8 cellular contexts compared by ENCODE assay signal in genomic region chr11:62552931-62553838, GRCh38. TPM values are rescaled to one million over a fixed set of nuclear protein-coding genes. Genes with fewer than 3 reads are reported as not detected.
DNase-seq lines count a peak whose midpoint lies in the region; ATAC-seq and TF ChIP-seq lines count a peak whose summit lies in the region.

No MANE protein-coding gene starts in this region.

- H3K9me3 ChIP-seq in esophagus (ENCODE audit: control insufficient read depth in 2 of 2, insufficient read depth in 1 of 2, low read depth in 1 of 2, low read length in 1 of 2), result no peaks in the 10 kb centered on the region

- TF ChIP-seq CTCF in Calu3 (IDR thresholded peaks at IDR 0.05; ENCODE audit: unreplicated experiment) (no peak), NB4 (IDR thresholded peaks at IDR 0.05; ENCODE audit: low read depth, low read length) (no peak)
- TF ChIP-seq CTCF in activated CD8-positive, alpha-beta T cell treated with anti-CD3 and anti-CD28 coated beads for 36 hours (IDR thresholded peaks at IDR 0.05), result no peak

- peak; percentile 87 for DNase-seq in Calu3
- peak; percentile 90 for DNase-seq in NB4 (ENCODE audit: low read depth)
- DNase-seq in activated CD8-positive, alpha-beta T cell treated with anti-CD3 and anti-CD28 coated beads for 36 hours, result peak; percentile 54
- no peak for DNase-seq in naive B cell
- DNase-seq in NCI-H2107 (lab: John Stamatoyannopoulos, UW), result no peak
- DNase-seq in NCI-H2081 (lab: John Stamatoyannopoulos, UW), result no peak

- peaks cover 9 to 47% of the 10 kb centered on the region in 2 donors for H3K4me1 ChIP-seq in esophagus (ENCODE audit: control insufficient read depth in 2 of 2, insufficient read depth in 2 of 2, low read length in 1 of 2)

- POLR2A ChIA-PET in activated CD8-positive, alpha-beta T cell treated with anti-CD3 and anti-CD28 coated beads for 36 hours (lab: Charles Lee), result interaction anchor here (0.7 to 14.2 kb wide), 11 partner anchors 8 to 302 kb away, joined by 3 to 156 read pairs (median 4); partner anchors contain the start of genes BSCL2, C11orf98, CSKMT and EEF1G

- ATAC-seq in activated CD8-positive, alpha-beta T cell treated with anti-CD3 and anti-CD28 coated beads for 36 hours, result peak; percentile 6
- ATAC-seq in naive B cell (ENCODE audit: low read depth in 2 of 2) (peak; percentile 4 to 6), GM19397 (IDR thresholded peaks at IDR 0.05; ENCODE audit: unreplicated experiment) (no peak)

- H3K27me3 Mint-ChIP-seq in Calu3 (ENCODE audit: unreplicated experiment) (no peaks in the 10 kb centered on the region), naive B cell (peaks cover 0 to 4% (median 0%) of the 10 kb centered on the region in 3 donors)
- H3K27me3 Mint-ChIP-seq in activated CD8-positive, alpha-beta T cell treated with anti-CD3 and anti-CD28 coated beads for 36 hours, result no peaks in the 10 kb centered on the region

- TSS peak; percentile 75 for BruUV-seq in Calu3 (replicated peaks; lab: Mats Ljungman, UMichigan)

- H3K4me1 Mint-ChIP-seq in Calu3 (ENCODE audit: low read depth, unreplicated experiment) (peaks cover 75% of the 10 kb centered on the region), naive B cell (peaks cover 65 to 82% (median 82%) of the 10 kb centered on the region in 3 donors)
- H3K4me1 Mint-ChIP-seq in activated CD8-positive, alpha-beta T cell treated with anti-CD3 and anti-CD28 coated beads for 36 hours (ENCODE audit: low read depth), result peaks cover 77% of the 10 kb centered on the region

- TF ChIP-seq POLR2A in NB4 (IDR thresholded peaks at IDR 0.05; ENCODE audit: extremely low read depth, insufficient read length), result no peak

- H3K4me3 ChIP-seq in NB4 (ENCODE audit: low read depth, low read length) (peak overlapping the region; percentile 29), esophagus (ENCODE audit: low read depth in 1 of 2, low read length in 2 of 2) (peak overlapping the region in 1 of 2 donors; percentile 26)

- CTCF ChIA-PET in Calu3 (lab: Charles Lee), result interaction anchor here (0.8 to 2.0 kb wide), 7 partner anchors 9 to 128 kb away, joined by 3 to 24 read pairs (median 4); partner anchors contain the start of genes INTS5 and TUT1
- CTCF ChIA-PET in activated CD8-positive, alpha-beta T cell treated with anti-CD3 and anti-CD28 coated beads for 36 hours (lab: Charles Lee), result interaction anchor here (1.0 to 8.1 kb wide), 5 partner anchors 10 to 158 kb away, joined by 4 to 97 read pairs (median 4); no protein-coding TSS in a partner anchor

- no peaks in the 10 kb centered on the region for H3K9me3 Mint-ChIP-seq in Calu3 (ENCODE audit: low read depth, unreplicated experiment)
- no peaks in the 10 kb centered on the region for H3K9me3 Mint-ChIP-seq in activated CD8-positive, alpha-beta T cell treated with anti-CD3 and anti-CD28 coated beads for 36 hours
- no peaks in the 10 kb centered on the region for H3K9me3 Mint-ChIP-seq in naive B cell

- H3K36me3 Mint-ChIP-seq in Calu3 (ENCODE audit: insufficient read depth, unreplicated experiment) (peaks cover 72% of the 10 kb centered on the region), naive B cell (no peaks in the 10 kb centered on the region)
- H3K36me3 Mint-ChIP-seq in activated CD8-positive, alpha-beta T cell treated with anti-CD3 and anti-CD28 coated beads for 36 hours (ENCODE audit: low read depth), result peaks cover 19% of the 10 kb centered on the region

- H3K27ac Mint-ChIP-seq in Calu3 (ENCODE audit: unreplicated experiment), result peak overlapping the region; percentile 98
- peak overlapping the region; percentile 85 for H3K27ac Mint-ChIP-seq in activated CD8-positive, alpha-beta T cell treated with anti-CD3 and anti-CD28 coated beads for 36 hours
- H3K27ac Mint-ChIP-seq in naive B cell, result peak overlapping the region; percentile 99 to 100 (median 99)

- WGBS in esophagus, 2 donors, result 5 to 10% methylated on average over 15 to 16 of the region's 16 CpGs

- H3K4me3 Mint-ChIP-seq in Calu3 (ENCODE audit: low read depth, unreplicated experiment) (peak overlapping the region; percentile 54), naive B cell (peak overlapping the region; percentile 52 to 88 (median 82))
- no peak overlapping the region for H3K4me3 Mint-ChIP-seq in activated CD8-positive, alpha-beta T cell treated with anti-CD3 and anti-CD28 coated beads for 36 hours

- H3K36me3 ChIP-seq in esophagus (ENCODE audit: control insufficient read depth in 2 of 2, insufficient read depth in 2 of 2, low read length in 1 of 2), result peaks cover 0 to 2% of the 10 kb centered on the region in 2 donors

- intact Hi-C loops in Calu3 (cut with micrococcal nuclease; ENCODE audit: unreplicated experiment), result no loop called here
- intact Hi-C loops in activated CD8-positive, alpha-beta T cell treated with anti-CD3 and anti-CD28 coated beads for 36 hours (cut with micrococcal nuclease), result no loop called here

- peak overlapping the region; percentile 100 for H3K27ac ChIP-seq in esophagus (ENCODE audit: low read depth in 2 of 2, low read length in 1 of 2)

- no peaks in the 10 kb centered on the region for H3K27me3 ChIP-seq in esophagus (ENCODE audit: control insufficient read depth in 1 of 2, insufficient read depth in 2 of 2, low read length in 2 of 2)

RNA-seq across cellular contexts. Expression of gene AHNAK, which starts 6.6 kb away (rescaled TPM):
- 246 and 253 TPM in 2 replicates for total RNA-seq in Calu3 (2022)
- 10 to 100 TPM; 41.1 to 43.0 TPM for total RNA-seq in activated CD8-positive, alpha-beta T cell treated with anti-CD3 and anti-CD28 coated beads for 36 hours
- 100 to 1,000 TPM; 168 to 195 TPM for polyA plus RNA-seq in esophagus
- 10 to 100 TPM in 5 of 6 donors, 1 to 10 TPM in 1; 2.0 to 45.3 (median 15.9) TPM for polyA plus RNA-seq in naive B cell (ENCODE audit: low read depth in 6 of 6)

RNA-seq across cellular contexts. Expression of gene EEF1G, which starts 20.5 kb away (rescaled TPM):
- total RNA-seq in Calu3 (2022), result 970 and 1,189 TPM in 2 replicates
- total RNA-seq in activated CD8-positive, alpha-beta T cell treated with anti-CD3 and anti-CD28 coated beads for 36 hours, result 1,000 to 10,000 TPM; 1,925 to 1,979 TPM
- polyA plus RNA-seq in esophagus, result 1,000 to 10,000 TPM in 1 of 2 donors, 100 to 1,000 TPM in 1; 884 to 1,495 TPM
- 1,000 to 10,000 TPM; 1,313 to 1,862 (median 1,450) TPM for polyA plus RNA-seq in naive B cell (ENCODE audit: low read depth in 6 of 6)

RNA-seq across cellular contexts. Expression of gene TUT1, which starts 38.1 kb away (rescaled TPM):
- total RNA-seq in Calu3 (2022), result 21.9 and 26.3 TPM in 2 replicates
- 10 to 100 TPM; 34.4 to 38.0 TPM for total RNA-seq in activated CD8-positive, alpha-beta T cell treated with anti-CD3 and anti-CD28 coated beads for 36 hours
- polyA plus RNA-seq in esophagus, result 10 to 100 TPM in 1 of 2 donors, 1 to 10 TPM in 1; 9.0 to 15.2 TPM
- 10 to 100 TPM; 12.7 to 20.8 (median 16.2) TPM for polyA plus RNA-seq in naive B cell (ENCODE audit: low read depth in 6 of 6)

RNA-seq across cellular contexts. Expression of gene MTA2, which starts 48.5 kb away (rescaled TPM):
- 90.4 and 97.2 TPM in 2 replicates for total RNA-seq in Calu3 (2022)
- total RNA-seq in activated CD8-positive, alpha-beta T cell treated with anti-CD3 and anti-CD28 coated beads for 36 hours, result 100 to 1,000 TPM; 159 to 164 TPM
- polyA plus RNA-seq in esophagus (10 to 100 TPM; 76.2 to 90.4 TPM), naive B cell (ENCODE audit: low read depth in 6 of 6) (10 to 100 TPM in 5 of 6 donors, 1 to 10 TPM in 1; 3.4 to 27.5 (median 17.8) TPM)

RNA-seq across cellular contexts. Expression of gene EML3, which starts 59.4 kb away (rescaled TPM):
- total RNA-seq in Calu3 (2022), result 43.3 and 51.4 TPM in 2 replicates
- 100 to 1,000 TPM; 115 to 120 TPM for total RNA-seq in activated CD8-positive, alpha-beta T cell treated with anti-CD3 and anti-CD28 coated beads for 36 hours
- 100 to 1,000 TPM in 1 of 2 donors, 10 to 100 TPM in 1; 79.0 to 107 TPM for polyA plus RNA-seq in esophagus
- 10 to 100 TPM in 5 of 6 donors, 1 to 10 TPM in 1; 9.7 to 15.5 (median 12.5) TPM for polyA plus RNA-seq in naive B cell (ENCODE audit: low read depth in 6 of 6)

Comparison
In these comparisons a context has a peak if more than half of its experiments do, and no peak if none do; other contexts are left out.
1. DNase-seq: peak in Calu3 (single experiment), NB4 (single experiment) and activated CD8-positive, alpha-beta T cell treated with anti-CD3 and anti-CD28 coated beads for 36 hours (single experiment); none in naive B cell (single experiment), NCI-H2107 (single experiment) and NCI-H2081 (0 of 2).
2. Peak in every context shown above with its lines, with median percentiles within 50 percentile points of each other: H3K27ac Mint-ChIP-seq.